In the genomic region with DNA sequence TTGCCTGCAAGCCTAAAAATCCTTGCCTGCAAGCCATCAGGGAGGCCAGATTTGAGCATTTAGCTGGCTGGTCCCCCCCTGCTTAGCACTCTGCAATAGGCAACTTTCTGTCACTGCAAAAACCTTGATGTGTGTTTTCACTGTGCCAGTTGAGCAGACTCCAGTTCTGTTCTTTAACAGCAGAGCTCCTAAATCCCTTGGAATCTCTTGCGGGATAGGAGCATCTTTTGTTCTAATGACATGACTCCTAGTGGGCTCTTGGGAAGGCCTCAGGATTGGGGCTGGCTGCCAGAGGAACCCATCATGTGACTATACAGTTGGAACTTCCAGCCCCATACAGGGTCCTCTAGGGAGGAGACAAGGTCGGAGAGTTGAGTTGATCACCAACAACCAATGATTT, we compare ENCODE assay signal across 23 cellular contexts. TPM values are rescaled to one million over a fixed set of nuclear protein-coding genes. Genes with fewer than 3 reads are reported as not detected.
DNase-seq lines count a peak whose midpoint lies in the region; ATAC-seq and TF ChIP-seq lines count a peak whose summit lies in the region.
"Had no signal": no experiment of that assay in that cellular context is flagged by ENCODE, and none has a peak within 500 bp of the region (broad histone marks: within the 10 kb centered on the region; RNA-seq: fewer than 3 reads in every experiment).

No MANE protein-coding gene starts in this region.

- intact Hi-C loops in activated CD4-positive, alpha-beta T cell treated with anti-CD3 and anti-CD28 coated beads, Interleukin-2, amount 10 ng/mL, durations not matched to agents 24 days and 14 days (cut with micrococcal nuclease), result no loop called here
- intact Hi-C loops in activated CD4-positive, alpha-beta T cell treated with anti-CD3 and anti-CD28 coated beads for 36 hours (cut with DNase I, micrococcal nuclease), result no loop called here
- intact Hi-C loops in left lung (cut with DNase I), result no loop called here

- H3K4me1 Mint-ChIP-seq in activated CD4-positive, alpha-beta T cell treated with anti-CD3 and anti-CD28 coated beads, Interleukin-2, amount 10 ng/mL, durations not matched to agents 24 days and 14 days, result no peaks in the 10 kb centered on the region
- no peaks in the 10 kb centered on the region for H3K4me1 Mint-ChIP-seq in activated CD4-positive, alpha-beta T cell treated with anti-CD3 and anti-CD28 coated beads for 36 hours
- peaks cover 72% of the 10 kb centered on the region for H3K4me1 Mint-ChIP-seq in WTC11

- 100% methylated on average over 1 of the region's 2 CpGs; no CpG with 5 or more reads in 1 of the 2 experiments for WGBS in mesodermal cell (ENCODE audit: insufficient coverage in 2 of 2), 2 experiments

- no peaks in the 10 kb centered on the region for H3K9me3 ChIP-seq in mesodermal cell (ENCODE audit: control insufficient read depth, low read length)
- no peaks in the 10 kb centered on the region for H3K9me3 ChIP-seq in left lung
- H3K9me3 ChIP-seq: BLaER1 treated with 17β-estradiol and CSF1 and Interleukin-3, amounts not matched to agents 10 nM and 100 nM had no signal

- no peaks in the 10 kb centered on the region for H3K27me3 ChIP-seq in left lung
- H3K27me3 ChIP-seq: BLaER1 treated with 17β-estradiol and CSF1 and Interleukin-3, amounts not matched to agents 10 nM and 100 nM had no signal

- H3K36me3 ChIP-seq in mesodermal cell (ENCODE audit: control insufficient read depth, insufficient read depth, low read length) (no peaks in the 10 kb centered on the region), left lung (no peaks in the 10 kb centered on the region)
- H3K36me3 ChIP-seq: BLaER1 treated with 17β-estradiol and CSF1 and Interleukin-3, amounts not matched to agents 10 nM and 100 nM had no signal

- peak overlapping the region; percentile 33 for H3K27ac ChIP-seq in mesodermal cell (ENCODE audit: low read depth, low read length, severe bottlenecking)
- H3K27ac ChIP-seq in RWPE1, result no peak overlapping the region
- no peak overlapping the region for H3K27ac ChIP-seq in left lung
- H3K27ac ChIP-seq: 22Rv1; BLaER1 treated with 17β-estradiol and CSF1 and Interleukin-3, amounts not matched to agents 10 nM and 100 nM had no signal

- CTCF ChIA-PET in activated CD4-positive, alpha-beta T cell treated with anti-CD3 and anti-CD28 coated beads for 36 hours (lab: Charles Lee), result interaction anchor here (0.6 to 0.8 kb wide), 2 partner anchors 21 to 87 kb away, joined by 3 read pairs; no protein-coding TSS in a partner anchor
- CTCF ChIA-PET in WTC11 (lab: Charles Lee) (interaction anchor here (1.2 to 1.6 kb wide), 3 partner anchors 50 to 135 kb away, joined by 3 to 9 read pairs (median 5); no protein-coding TSS in a partner anchor), RWPE1 (lab: Yijun Ruan, JAX) (interaction anchor here (0.6 kb wide), 1 partner anchor 104 kb away, joined by 4 read pairs; no protein-coding TSS in a partner anchor)

- POLR2A ChIA-PET in activated CD4-positive, alpha-beta T cell treated with anti-CD3 and anti-CD28 coated beads for 36 hours (lab: Charles Lee), result no interaction called here
- POLR2A ChIA-PET in WTC11 (lab: Charles Lee), result interaction anchor here (1.0 kb wide), 2 partner anchors 50 to 57 kb away, joined by 3 read pairs; partner anchors contain the start of gene FAM184A
- POLR2A ChIA-PET in RWPE1 (lab: Yijun Ruan, JAX; ENCODE audit: low non-redundant PET), result no interaction called here

- H3K4me1 ChIP-seq in mesodermal cell (ENCODE audit: control insufficient read depth, insufficient read depth, low read length, poor library complexity, severe bottlenecking) (no peaks in the 10 kb centered on the region), left lung (no peaks in the 10 kb centered on the region)
- H3K4me1 ChIP-seq: BLaER1 treated with 17β-estradiol and CSF1 and Interleukin-3, amounts not matched to agents 10 nM and 100 nM had no signal

- TF ChIP-seq CTCF in WTC11 (IDR thresholded peaks at IDR 0.05), result no peak
- TF ChIP-seq CTCF in RWPE1 (conservative IDR thresholded peaks at IDR 0.05; ENCODE audit: low read depth), result no peak
- no peak for TF ChIP-seq CTCF in left lung (IDR thresholded peaks at IDR 0.05)

- peak; percentile 27 for DNase-seq in activated CD4-positive, alpha-beta T cell treated with anti-CD3 and anti-CD28 coated beads, Interleukin-2, amount 10 ng/mL, durations not matched to agents 24 days and 14 days
- DNase-seq in activated CD4-positive, alpha-beta T cell treated with anti-CD3 and anti-CD28 coated beads for 36 hours, result no peak
- DNase-seq in WTC11 (ENCODE audit: low spot score), result no peak
- DNase-seq in RWPE1 (ENCODE audit: low spot score), result no peak
- DNase-seq in stimulated activated CD4-positive, alpha-beta T cell treated with anti-CD3 and anti-CD28 coated beads, Interleukin-15, amount 100 ng/mL, for 24 hours, result no peak
- no peak for DNase-seq in left lung
- DNase-seq in CD1c-positive myeloid dendritic cell (ENCODE audit: extremely low spot score), result no peak
- DNase-seq: Calu3; CD8-positive, alpha-beta T cell; GDM1; KG1; NCI-H1092; NCI-H1436; NCI-H187 treated with DMSO at 0.1 percent for 48 hours; NCI-H2107; NCI-H446 treated with DMSO at 0.1 percent for 48 hours; NCI-H526 treated with DMSO at 0.1 percent for 48 hours; NK-92 treated with Interleukin-12 subunit alpha and Interleukin-12 subunit beta, amount 100 ng/mL, for 24 hours had no signal

- H3K4me3 ChIP-seq in mesodermal cell (ENCODE audit: extremely low read depth, insufficient read depth, low read length, poor library complexity, severe bottlenecking) (no peak overlapping the region), left lung (no peak overlapping the region)
- H3K4me3 ChIP-seq: BLaER1 treated with 17β-estradiol and CSF1 and Interleukin-3, amounts not matched to agents 10 nM and 100 nM had no signal

- no peaks in the 10 kb centered on the region for H3K36me3 Mint-ChIP-seq in activated CD4-positive, alpha-beta T cell treated with anti-CD3 and anti-CD28 coated beads, Interleukin-2, amount 10 ng/mL, durations not matched to agents 24 days and 14 days (ENCODE audit: low read depth)
- H3K36me3 Mint-ChIP-seq in activated CD4-positive, alpha-beta T cell treated with anti-CD3 and anti-CD28 coated beads for 36 hours (ENCODE audit: low read depth), result no peaks in the 10 kb centered on the region
- H3K36me3 Mint-ChIP-seq in WTC11, result no peaks in the 10 kb centered on the region; the same call in 1 of the 2 replicates

- ATAC-seq in activated CD4-positive, alpha-beta T cell treated with anti-CD3 and anti-CD28 coated beads for 36 hours, result no peak
- no peak; the same call in 1 of the 2 replicates for ATAC-seq in WTC11
- no peak for ATAC-seq in left lung
- ATAC-seq: CD8-positive, alpha-beta T cell; Right ventricle myocardium inferior had no signal

- no peak overlapping the region for H3K4me3 Mint-ChIP-seq in activated CD4-positive, alpha-beta T cell treated with anti-CD3 and anti-CD28 coated beads, Interleukin-2, amount 10 ng/mL, durations not matched to agents 24 days and 14 days
- H3K4me3 Mint-ChIP-seq in activated CD4-positive, alpha-beta T cell treated with anti-CD3 and anti-CD28 coated beads for 36 hours, result no peak overlapping the region
- peak overlapping the region; percentile 25 for H3K4me3 Mint-ChIP-seq in WTC11
- H3K4me3 Mint-ChIP-seq: CD8-positive, alpha-beta T cell had no signal

- no peak overlapping the region for H3K27ac Mint-ChIP-seq in activated CD4-positive, alpha-beta T cell treated with anti-CD3 and anti-CD28 coated beads, Interleukin-2, amount 10 ng/mL, durations not matched to agents 24 days and 14 days
- no peak overlapping the region for H3K27ac Mint-ChIP-seq in activated CD4-positive, alpha-beta T cell treated with anti-CD3 and anti-CD28 coated beads for 36 hours
- H3K27ac Mint-ChIP-seq in WTC11, result peak overlapping the region; percentile 16
- H3K27ac Mint-ChIP-seq: CD8-positive, alpha-beta T cell had no signal

- H3K9me3 Mint-ChIP-seq in activated CD4-positive, alpha-beta T cell treated with anti-CD3 and anti-CD28 coated beads, Interleukin-2, amount 10 ng/mL, durations not matched to agents 24 days and 14 days, result no peaks in the 10 kb centered on the region
- no peaks in the 10 kb centered on the region for H3K9me3 Mint-ChIP-seq in activated CD4-positive, alpha-beta T cell treated with anti-CD3 and anti-CD28 coated beads for 36 hours (ENCODE audit: low read depth)
- no peaks in the 10 kb centered on the region for H3K9me3 Mint-ChIP-seq in WTC11
- H3K9me3 Mint-ChIP-seq: CD8-positive, alpha-beta T cell had no signal

- H3K27me3 Mint-ChIP-seq in activated CD4-positive, alpha-beta T cell treated with anti-CD3 and anti-CD28 coated beads, Interleukin-2, amount 10 ng/mL, durations not matched to agents 24 days and 14 days, result no peaks in the 10 kb centered on the region
- no peaks in the 10 kb centered on the region for H3K27me3 Mint-ChIP-seq in activated CD4-positive, alpha-beta T cell treated with anti-CD3 and anti-CD28 coated beads for 36 hours
- H3K27me3 Mint-ChIP-seq in WTC11 (ENCODE audit: low read depth), result peaks cover 31% of the 10 kb centered on the region

TF ChIP-seq in WTC11, 78 proteins besides CTCF, POLR2A, EP300 and RAD21:
- TF ChIP-seq USF2 (CRISPR knock-in tag; IDR thresholded peaks at IDR 0.05), result 0 out of 2 replicates have a peak, but pooled peaks have one; percentile 36
- no peak for TF ChIP-seq TEAD4 (CRISPR knock-in tag; IDR thresholded peaks at IDR 0.05)
TF ChIP-seq in WTC11: peak in this region for 1.

RNA-seq across cellular contexts. Expression of gene FAM184A, which starts 50.4 kb away (rescaled TPM):
- total RNA-seq in activated CD4-positive, alpha-beta T cell treated with anti-CD3 and anti-CD28 coated beads, Interleukin-2, amount 10 ng/mL, durations not matched to agents 24 days and 14 days, result 7.5 and 9.0 TPM in 2 replicates
- total RNA-seq in activated CD4-positive, alpha-beta T cell treated with anti-CD3 and anti-CD28 coated beads for 36 hours, result 10 to 100 TPM; 13.8 to 14.5 TPM
- 13.3 to 19.2 TPM (median 16.2 TPM) in 3 replicates for total RNA-seq in WTC11 (2021)
- polyA plus RNA-seq in mesodermal cell (2013, experiment 1 of 2), result 7.2 TPM
- polyA plus RNA-seq in mesodermal cell (2013, experiment 2 of 2), result 4.2 TPM
- total RNA-seq in left lung, result 10 to 100 TPM; 13.3 to 21.7 TPM
- total RNA-seq: OCI-LY7 had no signal
